ENCODE assay signal across 11 cellular contexts in the genomic region with DNA sequence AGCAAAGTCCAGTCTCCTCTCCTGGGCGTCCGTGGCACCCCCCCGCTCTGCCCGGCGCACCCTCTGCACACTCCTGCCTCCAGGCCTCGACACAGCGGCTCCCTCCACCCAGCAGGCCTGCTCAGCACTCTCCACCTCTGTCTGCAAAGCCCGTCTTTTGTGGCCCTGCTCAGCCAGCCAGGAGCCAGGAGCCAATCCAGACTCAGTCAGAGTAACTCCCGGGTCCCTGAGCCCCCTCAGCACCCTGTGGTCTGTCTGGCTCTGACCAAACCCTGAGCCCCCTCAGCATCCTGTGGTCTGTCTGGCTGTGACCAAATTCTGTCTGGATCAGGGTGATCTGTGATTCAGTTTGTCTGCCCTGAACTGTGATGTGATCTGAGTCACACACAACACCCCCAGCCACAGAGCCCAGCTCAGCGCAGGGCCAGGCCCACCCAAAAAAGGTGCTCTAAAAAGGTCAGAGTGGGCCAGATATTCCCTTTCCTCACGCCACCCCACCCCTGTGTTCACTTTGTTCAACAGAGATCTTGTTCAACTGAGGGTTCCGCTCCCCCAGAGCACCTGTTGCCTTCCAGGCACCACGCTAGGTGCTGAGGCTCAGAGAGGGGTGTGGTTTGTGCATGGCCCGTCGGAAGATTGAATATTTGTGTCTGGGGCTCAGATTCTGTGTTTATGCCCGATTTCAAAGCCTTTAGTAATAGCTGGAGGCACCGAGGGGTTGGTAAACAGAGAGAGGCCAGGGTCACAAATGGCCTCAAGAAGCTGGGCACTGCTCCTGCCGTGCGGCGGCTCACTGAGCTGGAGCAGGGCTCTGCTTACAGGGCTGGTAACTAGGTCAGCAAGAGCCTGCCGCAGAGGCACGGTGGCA. TPM values are rescaled to one million over a fixed set of nuclear protein-coding genes. Genes with fewer than 3 reads are reported as not detected.
DNase-seq lines count a peak whose midpoint lies in the region; ATAC-seq and TF ChIP-seq lines count a peak whose summit lies in the region.
"Had no signal": no experiment of that assay in that cellular context is flagged by ENCODE, and none has a peak within 500 bp of the region (broad histone marks: within the 10 kb centered on the region; RNA-seq: fewer than 3 reads in every experiment).

No MANE protein-coding gene starts in this region.

- 59% methylated on average over 5 to 22 of the region's 22 CpGs for WGBS in transverse colon (ENCODE audit: low coverage in 1 of 2), 2 donors

- H3K4me1 ChIP-seq in transverse colon, result no peaks in the 10 kb centered on the region

- H3K4me1 Mint-ChIP-seq in T-cell, result peaks cover 31 to 60% (median 46%) of the 10 kb centered on the region in 3 donors

- H3K4me3 ChIP-seq in astrocyte of the spinal cord (ENCODE audit: low read depth, low read length), result no peak overlapping the region
- H3K4me3 ChIP-seq in transverse colon, result no peak overlapping the region
- H3K4me3 ChIP-seq: cardiac muscle cell, upper lobe of left lung had no signal

- CTCF ChIA-PET in T-cell (lab: Charles Lee), result interaction anchor here in 1 of 2 donors (0.6 to 1.6 kb wide), 2 partner anchors 51 to 57 kb away, joined by 3 to 10 read pairs; partner anchors contain the start of gene NCBP3

- intact Hi-C loops in transverse colon (cut with DNase I; ENCODE audit: low total_unique reads), result no loop called here

- POLR2A ChIA-PET in T-cell (lab: Charles Lee), result interaction anchor here in 1 of 2 donors (0.6 kb wide), 1 partner anchor 11 kb away, joined by 3 read pairs; no protein-coding TSS in a partner anchor

- no peaks in the 10 kb centered on the region for H3K9me3 Mint-ChIP-seq in T-cell

- no peaks in the 10 kb centered on the region for H3K36me3 Mint-ChIP-seq in T-cell

- TF ChIP-seq CTCF in astrocyte of the spinal cord (IDR thresholded peaks at IDR 0.05; ENCODE audit: low read depth, low read length), result no peak
- no peak for TF ChIP-seq CTCF in transverse colon (IDR thresholded peaks at IDR 0.05)

- DNase-seq in Daoy (ENCODE audit: low read depth), result peak; percentile 88
- DNase-seq in T-cell, result peak in 28 of 34 experiments; percentile 10 to 66 (median 37)
- DNase-seq in astrocyte of the spinal cord (ENCODE audit: low read depth, low spot score), result peak; percentile 83
- DNase-seq in non-pigmented ciliary epithelial cell (ENCODE audit: low read depth), result peak; percentile 70
- DNase-seq in transverse colon, result no peak
- DNase-seq in NCI-H345 treated with DMSO at 0.1 percent for 48 hours (lab: John Stamatoyannopoulos, UW; ENCODE audit: unreplicated experiment), result no peak
- no peak for DNase-seq in SKM-1 (lab: John Stamatoyannopoulos, UW; ENCODE audit: unreplicated experiment)
- DNase-seq: NCI-H446 treated with DMSO at 0.1 percent for 48 hours had no signal

- no peaks in the 10 kb centered on the region for H3K9me3 ChIP-seq in transverse colon
- H3K9me3 ChIP-seq: upper lobe of left lung had no signal

- no peaks in the 10 kb centered on the region for H3K27me3 ChIP-seq in transverse colon
- H3K27me3 ChIP-seq: cardiac muscle cell, upper lobe of left lung had no signal

- TF ChIP-seq POLR2A in transverse colon (IDR thresholded peaks at IDR 0.05), result no peak

- ATAC-seq in T-cell (replicated peaks in 1 of 4) (peak; percentile 25 to 63 (median 47)), HG02885 (IDR thresholded peaks at IDR 0.05; ENCODE audit: poor library complexity, unreplicated experiment) (no peak)

- H3K27me3 Mint-ChIP-seq in T-cell, result no peaks in the 10 kb centered on the region

- TF ChIP-seq EP300 in transverse colon (IDR thresholded peaks at IDR 0.05; ENCODE audit: low read depth), result no peak

- peak overlapping the region; percentile 34 to 56 (median 48) for H3K4me3 Mint-ChIP-seq in T-cell

- no peak overlapping the region for H3K27ac ChIP-seq in transverse colon
- H3K27ac ChIP-seq: cardiac muscle cell had no signal

- in situ Hi-C loops in astrocyte of the spinal cord (cut with HindIII; ENCODE audit: low sequenced_read_pairs) (no loop called here), transverse colon (cut with MboI; ENCODE audit: low pct_ligation_motif_present in 1 of 4, low pct_unique_long_range_greater_than_20kb in 1 of 4, low sequenced_read_pairs in 3 of 4) (no loop called here)

- no peaks in the 10 kb centered on the region for H3K36me3 ChIP-seq in transverse colon
- H3K36me3 ChIP-seq: cardiac muscle cell, upper lobe of left lung had no signal

- H3K27ac Mint-ChIP-seq in T-cell, result peak overlapping the region; percentile 89 to 91

RNA-seq across cellular contexts. Expression of gene ITGAE, which starts 5.9 kb away (rescaled TPM):
- total RNA-seq in Daoy (2014; rRNA removed; shearing (Covaris generic)), result 47.0 and 56.9 TPM in 2 replicates
- total RNA-seq in T-cell, result 10 to 100 TPM; 13.0 to 40.0 (median 25.2) TPM
- 10 to 100 TPM in 2 of 4 donors, 1 to 10 TPM in 2; 2.8 to 23.1 (median 14.5) TPM for total RNA-seq in transverse colon

RNA-seq across cellular contexts. Expression of gene NCBP3, which starts 50.9 kb away (rescaled TPM):
- 18.8 and 30.4 TPM in 2 replicates for total RNA-seq in Daoy (2014; rRNA removed; shearing (Covaris generic))
- total RNA-seq in T-cell (10 to 100 TPM; 35.6 to 55.5 (median 46.7) TPM), transverse colon (10 to 100 TPM; 28.9 to 55.6 (median 45.8) TPM)

Comparison
In these comparisons a context has a peak if more than half of its experiments do, and no peak if none do; other contexts are left out.
1. DNase-seq: peak in Daoy (single experiment), T-cell (28 of 34), astrocyte of the spinal cord (single experiment) and non-pigmented ciliary epithelial cell (single experiment); none in transverse colon (single experiment), NCI-H345 treated with DMSO at 0.1 percent for 48 hours (single experiment) and SKM-1 (single experiment).